12 cellular contexts compared by ENCODE assay signal in genomic region chr7:102169651-102170416, GRCh38.
DNase-seq lines count a peak whose midpoint lies in the region; ATAC-seq and TF ChIP-seq lines count a peak whose summit lies in the region.
"Had no signal": no experiment of that assay in that cellular context is flagged by ENCODE, and none has a peak within 500 bp of the region (broad histone marks: within the 10 kb centered on the region; RNA-seq: fewer than 3 reads in every experiment).

No MANE protein-coding gene starts in this region.

- H3K27me3 ChIP-seq in rectal smooth muscle tissue (ENCODE audit: control insufficient read depth, insufficient read depth, low read length) = no peaks in the 10 kb centered on the region

- H3K36me3 Mint-ChIP-seq in glutamatergic neuron (ENCODE audit: unreplicated experiment) = peaks cover 6% of the 10 kb centered on the region

- no peak for TF ChIP-seq CTCF in glutamatergic neuron (IDR thresholded peaks at IDR 0.05; ENCODE audit: partially characterized antibody, unreplicated experiment)

- H3K9me3 Mint-ChIP-seq in glutamatergic neuron (ENCODE audit: unreplicated experiment) = peaks cover 4% of the 10 kb centered on the region
- H3K9me3 Mint-ChIP-seq: activated naive CD4-positive, alpha-beta T cell treated with anti-CD3 and anti-CD28 coated beads, Interleukin-2, amount 10 ng/mL, durations not matched to agents 7 days and 5 days had no signal

- no peak overlapping the region for H3K4me3 ChIP-seq in rectal smooth muscle tissue (ENCODE audit: low read length)

- peak overlapping the region; percentile 63 for H3K4me3 Mint-ChIP-seq in glutamatergic neuron (ENCODE audit: unreplicated experiment)
- H3K4me3 Mint-ChIP-seq: activated naive CD4-positive, alpha-beta T cell treated with anti-CD3 and anti-CD28 coated beads, Interleukin-2, amount 10 ng/mL, durations not matched to agents 7 days and 5 days had no signal

- peaks cover 13% of the 10 kb centered on the region for H3K4me1 Mint-ChIP-seq in glutamatergic neuron (ENCODE audit: low read depth, unreplicated experiment)
- H3K4me1 Mint-ChIP-seq: activated naive CD4-positive, alpha-beta T cell treated with anti-CD3 and anti-CD28 coated beads, Interleukin-2, amount 10 ng/mL, durations not matched to agents 7 days and 5 days had no signal

- peaks cover 4% of the 10 kb centered on the region for H3K27me3 Mint-ChIP-seq in glutamatergic neuron (ENCODE audit: unreplicated experiment)
- H3K27me3 Mint-ChIP-seq: activated naive CD4-positive, alpha-beta T cell treated with anti-CD3 and anti-CD28 coated beads, Interleukin-2, amount 10 ng/mL, durations not matched to agents 7 days and 5 days had no signal

- peak overlapping the region; percentile 24 for H3K27ac ChIP-seq in rectal smooth muscle tissue (ENCODE audit: low read depth, low read length)

- no peak overlapping the region for H3K9ac ChIP-seq in rectal smooth muscle tissue (ENCODE audit: low read length)

- peak overlapping the region; percentile 19 for H3K27ac Mint-ChIP-seq in glutamatergic neuron (ENCODE audit: unreplicated experiment)
- H3K27ac Mint-ChIP-seq: activated naive CD4-positive, alpha-beta T cell treated with anti-CD3 and anti-CD28 coated beads, Interleukin-2, amount 10 ng/mL, durations not matched to agents 7 days and 5 days had no signal

- no peak for TF ChIP-seq POLR2A in GM18505 (IDR thresholded peaks at IDR 0.05; ENCODE audit: borderline replicate concordance, extremely low read depth, insufficient read depth, insufficient read length)

- peaks cover 2% of the 10 kb centered on the region for H3K36me3 ChIP-seq in rectal smooth muscle tissue (ENCODE audit: control insufficient read depth, insufficient read depth, low read length)

- ATAC-seq in GM18873 (IDR thresholded peaks at IDR 0.05; ENCODE audit: low FRiP score, unreplicated experiment) (no peak), GM18505 (IDR thresholded peaks at IDR 0.05; ENCODE audit: unreplicated experiment) (no peak)
- ATAC-seq: left colon had no signal

- peak; percentile 25 for DNase-seq in EH (ENCODE audit: low read depth)
- peak; percentile 79 for DNase-seq in amniotic epithelial cell (ENCODE audit: low read depth)
- DNase-seq in glutamatergic neuron = no peak
- no peak for DNase-seq in NAMALWA (ENCODE audit: low spot score)
- DNase-seq in D341Med (ENCODE audit: low spot score) = no peak
- DNase-seq: activated CD4-positive, alpha-beta T cell treated with anti-CD3 and anti-CD28 coated beads for 1 hour; activated naive CD4-positive, alpha-beta T cell treated with anti-CD3 and anti-CD28 coated beads, Interleukin-2, amount 10 ng/mL, durations not matched to agents 7 days and 5 days; left colon; stimulated activated CD8-positive, alpha-beta memory T cell treated with anti-CD3 and anti-CD28 coated beads, Interleukin-4, amount 100 ng/mL, for 48 hours had no signal

- no peaks in the 10 kb centered on the region for H3K4me1 ChIP-seq in rectal smooth muscle tissue (ENCODE audit: control insufficient read depth, insufficient read depth, low read length)

Comparison
In these comparisons a context has a peak if more than half of its experiments do, and no peak if none do; other contexts are left out.
1. DNase-seq: peak in EH (single experiment) and amniotic epithelial cell (single experiment); none in glutamatergic neuron (single experiment), NAMALWA (single experiment) and D341Med (single experiment).